ENCODE assay signal across 11 cellular contexts in genomic region chr22:41593336-41593960, GRCh38. TPM values are rescaled to one million over a fixed set of nuclear protein-coding genes. Genes with fewer than 3 reads are reported as not detected.
"Had no signal": no experiment of that assay in that cellular context is flagged by ENCODE, and none has a peak within 500 bp of the region (broad histone marks: within the 10 kb centered on the region; RNA-seq: fewer than 3 reads in every experiment).

No MANE protein-coding gene starts in this region.

RNA-seq across cellular contexts. Expression of gene CSDC2, which starts 32.6 kb away (rescaled TPM):
- total RNA-seq: activated B cell treated with CpG ODN at 0.5 μM for 24 hours; activated CD4-positive, alpha-beta memory T cell treated with anti-CD3 and anti-CD28 coated beads for 36 hours; activated CD4-positive, alpha-beta T cell treated with anti-CD3 and anti-CD28 coated beads, Interleukin-2, amount 10 ng/mL, durations not matched to agents 24 days and 14 days; activated CD8-positive, alpha-beta memory T cell treated with anti-CD3 and anti-CD28 coated beads for 36 hours; activated CD8-positive, alpha-beta T cell treated with anti-CD3 and anti-CD28 coated beads for 36 hours; activated naive CD4-positive, alpha-beta T cell treated with anti-CD3 and anti-CD28 coated beads for 36 hours; activated naive CD4-positive, alpha-beta T cell treated with anti-CD3 and anti-CD28 coated beads, Interleukin-2, amount 50 U/mL, for 72 hours; activated naive CD8-positive, alpha-beta T cell treated with anti-CD3 and anti-CD28 coated beads for 36 hours; activated T-cell treated with anti-CD3 and anti-CD28 coated beads, Interleukin-2, amount 50 U/mL, for 72 hours; activated T-helper 1 cell treated with anti-CD3 and anti-CD28 coated beads, Interleukin-12 subunit alpha, Interleukin-12 subunit beta, Interleukin-2, Interleukin-4 antibody, amounts not matched to agents 30 ng/mL and 10 ng/mL and 1 ng/mL, durations not matched to agents 14 hours and 24 hours and 36 hours; activated T-helper 17 cell treated with anti-CD3 and anti-CD28 coated beads, Interleukin-2, amount 50 U/mL, for 72 hours had no signal
